ENCODE assay signal across 1 cellular context in genomic region chr13:43005460-43006236, GRCh38.
TF ChIP-seq lines count a peak whose summit lies in the region.

No MANE protein-coding gene starts in this region.

TF ChIP-seq in SK-N-SH, 30 proteins besides CTCF, POLR2A, EP300 and RAD21 (continued from another document):
- TF ChIP-seq TCF12 (IDR thresholded peaks at IDR 0.05): peak; percentile 51; the same call in 1 of the 2 replicates
- TF ChIP-seq TEAD4 (IDR thresholded peaks at IDR 0.05; ENCODE audit: borderline replicate concordance, insufficient read depth): peak; percentile 48; the same call in 1 of the 2 replicates
- peak; percentile 31; the same call in 1 of the 2 replicates for TF ChIP-seq NFIC (IDR thresholded peaks at IDR 0.05; ENCODE audit: borderline replicate concordance)
